Comparison of ENCODE assay signal across 8 cellular contexts in genomic region chr6:105981002-105981887, GRCh38.
A peak's percentile ranks its signal among the peaks of the same experiment; 100 is the strongest.
DNase-seq lines count a peak whose midpoint lies in the region; ATAC-seq and TF ChIP-seq lines count a peak whose summit lies in the region.

No MANE protein-coding gene starts in this region.

- peaks cover 70% of the 10 kb centered on the region for H3K27me3 Mint-ChIP-seq in CD4-positive, alpha-beta T cell
- peaks cover 49% of the 10 kb centered on the region for H3K27me3 Mint-ChIP-seq in chondrocyte (ENCODE audit: low read depth)
- peaks cover 24 to 33% of the 10 kb centered on the region in 2 donors for H3K27me3 Mint-ChIP-seq in natural killer cell treated with Interleukin-12 subunit alpha and Interleukin-12 subunit beta and Interleukin-15 and Interleukin-18, amount 100 ng/mL, for 72 hours

- no TSS peak for BruUV-seq in Panc1 (replicated peaks; lab: Mats Ljungman, UMichigan)

- H3K4me1 Mint-ChIP-seq in CD4-positive, alpha-beta T cell (ENCODE audit: low read depth): peaks cover 36% of the 10 kb centered on the region
- H3K4me1 Mint-ChIP-seq in chondrocyte (ENCODE audit: low read depth): peaks cover 14% of the 10 kb centered on the region
- H3K4me1 Mint-ChIP-seq in natural killer cell treated with Interleukin-12 subunit alpha and Interleukin-12 subunit beta and Interleukin-15 and Interleukin-18, amount 100 ng/mL, for 72 hours (ENCODE audit: low read depth in 2 of 2): peaks cover 14 to 26% of the 10 kb centered on the region in 2 donors

- DNase-seq in CD4-positive, alpha-beta T cell: peak in 7 of 10 experiments; percentile 15 to 46 (median 25)
- DNase-seq in Panc1 (ENCODE audit: low read depth, low spot score) (no peak), chondrocyte (ENCODE audit: low spot score) (no peak), lower leg skin (ENCODE audit: low spot score in 2 of 2) (no peak), NOMO-1 treated with DMSO at 0.1 percent for 48 hours (lab: John Stamatoyannopoulos, UW; ENCODE audit: unreplicated experiment) (no peak), NCI-H2196 (lab: John Stamatoyannopoulos, UW; ENCODE audit: unreplicated experiment) (no peak), D341Med (ENCODE audit: low spot score) (no peak)
- DNase-seq in natural killer cell treated with Interleukin-12 subunit alpha and Interleukin-12 subunit beta and Interleukin-15 and Interleukin-18, amount 100 ng/mL, for 72 hours (ENCODE audit: low spot score): no peak

- H3K36me3 Mint-ChIP-seq in CD4-positive, alpha-beta T cell (ENCODE audit: low read depth): no peaks in the 10 kb centered on the region
- H3K36me3 Mint-ChIP-seq in chondrocyte (ENCODE audit: low read depth): peaks cover 7% of the 10 kb centered on the region
- H3K36me3 Mint-ChIP-seq in natural killer cell treated with Interleukin-12 subunit alpha and Interleukin-12 subunit beta and Interleukin-15 and Interleukin-18, amount 100 ng/mL, for 72 hours: peaks cover 12% of the 10 kb centered on the region

- H3K4me3 ChIP-seq in Panc1 (ENCODE audit: low read depth in 2 of 2, low read length in 2 of 2): peak overlapping the region; percentile 14 to 30
- no peak overlapping the region for H3K4me3 ChIP-seq in lower leg skin (ENCODE audit: low read depth, poor library complexity, severe bottlenecking)

- H3K27ac Mint-ChIP-seq in CD4-positive, alpha-beta T cell: no peak overlapping the region
- no peak overlapping the region for H3K27ac Mint-ChIP-seq in chondrocyte (ENCODE audit: unreplicated experiment)
- H3K27ac Mint-ChIP-seq in natural killer cell treated with Interleukin-12 subunit alpha and Interleukin-12 subunit beta and Interleukin-15 and Interleukin-18, amount 100 ng/mL, for 72 hours: peak overlapping the region; percentile 76 to 82

- no peak overlapping the region for H3K27ac ChIP-seq in CD4-positive, alpha-beta T cell (ENCODE audit: low read depth, low read length)
- H3K27ac ChIP-seq in Panc1 (ENCODE audit: low read length): no peak overlapping the region

- in situ Hi-C loops in Panc1 (cut with HindIII; ENCODE audit: low pct_unique_long_range_greater_than_20kb, low sequenced_read_pairs): no loop called here

- 16 to 22% methylated on average over 58 to 62 of the region's 62 CpGs for WGBS in lower leg skin, 2 donors

- no peaks in the 10 kb centered on the region for H3K36me3 ChIP-seq in Panc1 (ENCODE audit: control insufficient read depth, insufficient read depth, low read length)

- POLR2A ChIA-PET in CD4-positive, alpha-beta T cell (lab: Charles Lee): interaction anchor here (1.4 to 4.9 kb wide), 3 partner anchors 9 to 16 kb away, joined by 3 to 48 read pairs (median 7); no protein-coding TSS in a partner anchor
- POLR2A ChIA-PET in Panc1 (lab: Charles Lee): no interaction called here

- ATAC-seq in CD4-positive, alpha-beta T cell (ENCODE audit: poor library complexity): peak; percentile 85
- ATAC-seq in Panc1: no peak
- ATAC-seq in natural killer cell treated with Interleukin-12 subunit alpha and Interleukin-12 subunit beta and Interleukin-15 and Interleukin-18, amount 100 ng/mL, for 72 hours: peak; percentile 60 to 61

- no peaks in the 10 kb centered on the region for H3K9me3 ChIP-seq in CD4-positive, alpha-beta T cell (ENCODE audit: control insufficient read depth, low read length)
- no peaks in the 10 kb centered on the region for H3K9me3 ChIP-seq in Panc1 (ENCODE audit: control insufficient read depth, insufficient read depth, low read depth, low read length)

- peak overlapping the region; percentile 84 for H3K4me3 Mint-ChIP-seq in CD4-positive, alpha-beta T cell
- H3K4me3 Mint-ChIP-seq in chondrocyte (ENCODE audit: unreplicated experiment): peak overlapping the region; percentile 54
- H3K4me3 Mint-ChIP-seq in natural killer cell treated with Interleukin-12 subunit alpha and Interleukin-12 subunit beta and Interleukin-15 and Interleukin-18, amount 100 ng/mL, for 72 hours: peak overlapping the region; percentile 86

- intact Hi-C loops in CD4-positive, alpha-beta T cell (cut with DNase I, micrococcal nuclease): loop anchor here in 1 of 2 experiments (10.0 kb wide), 1 partner anchor 1044 kb away; the partner anchor contains the start of gene MTRES1
- intact Hi-C loops in Panc1 (cut with micrococcal nuclease; ENCODE audit: unreplicated experiment) (no loop called here), lower leg skin (cut with DNase I; ENCODE audit: low total_unique reads) (loop anchor here (5.0 kb wide), 1 partner anchor 811 kb away; no protein-coding TSS in a partner anchor)

- CTCF ChIA-PET in CD4-positive, alpha-beta T cell (lab: Charles Lee): interaction anchor here (1.5 kb wide), 1 partner anchor 12 kb away, joined by 6 read pairs; no protein-coding TSS in a partner anchor
- CTCF ChIA-PET in Panc1 (lab: Charles Lee): no interaction called here

- H3K4me1 ChIP-seq in Panc1 (ENCODE audit: control insufficient read depth, insufficient read depth, low read length): no peaks in the 10 kb centered on the region

- no peak for TF ChIP-seq CTCF in CD4-positive, alpha-beta T cell (IDR thresholded peaks at IDR 0.05)
- TF ChIP-seq CTCF in Panc1 (IDR thresholded peaks at IDR 0.05): no peak
- TF ChIP-seq CTCF in chondrocyte (IDR thresholded peaks at IDR 0.05): no peak
- TF ChIP-seq CTCF in lower leg skin (IDR thresholded peaks at IDR 0.05): no peak

- peaks cover 38% of the 10 kb centered on the region for H3K27me3 ChIP-seq in CD4-positive, alpha-beta T cell (ENCODE audit: control insufficient read depth, insufficient read depth, low read length)
- H3K27me3 ChIP-seq in Panc1 (ENCODE audit: control insufficient read depth, insufficient read depth, low read length): no peaks in the 10 kb centered on the region

- H3K9me3 Mint-ChIP-seq in CD4-positive, alpha-beta T cell: no peaks in the 10 kb centered on the region
- no peaks in the 10 kb centered on the region for H3K9me3 Mint-ChIP-seq in chondrocyte (ENCODE audit: low read depth)
- no peaks in the 10 kb centered on the region for H3K9me3 Mint-ChIP-seq in natural killer cell treated with Interleukin-12 subunit alpha and Interleukin-12 subunit beta and Interleukin-15 and Interleukin-18, amount 100 ng/mL, for 72 hours

- TF ChIP-seq POLR2A in lower leg skin (IDR thresholded peaks at IDR 0.05): no peak

Comparison
In these comparisons a context has a peak if more than half of its experiments do, and no peak if none do; other contexts are left out.
1. DNase-seq: peak in CD4-positive, alpha-beta T cell (7 of 10); none in Panc1 (single experiment), chondrocyte (single experiment), natural killer cell treated with Interleukin-12 subunit alpha and Interleukin-12 subunit beta and Interleukin-15 and Interleukin-18, amount 100 ng/mL, for 72 hours (single experiment), lower leg skin (0 of 2), NOMO-1 treated with DMSO at 0.1 percent for 48 hours (single experiment), NCI-H2196 (single experiment) and D341Med (single experiment).
2. H3K27ac Mint-ChIP-seq: peak in natural killer cell treated with Interleukin-12 subunit alpha and Interleukin-12 subunit beta and Interleukin-15 and Interleukin-18, amount 100 ng/mL, for 72 hours (2 of 2); none in CD4-positive, alpha-beta T cell (single experiment) and chondrocyte (single experiment).
3. Peak in every context shown above with its lines, with median percentiles within 50 percentile points of each other: H3K4me3 Mint-ChIP-seq.